8 cellular contexts compared by ENCODE assay signal in genomic region chr9:127423591-127423933, GRCh38. TPM values are rescaled to one million over a fixed set of nuclear protein-coding genes. Genes with fewer than 3 reads are reported as not detected.
A peak's percentile ranks its signal among the peaks of the same experiment; 100 is the strongest.
DNase-seq lines count a peak whose midpoint lies in the region; ATAC-seq, FAIRE-seq and TF ChIP-seq lines count a peak whose summit lies in the region.

No MANE protein-coding gene starts in this region.

- dilution Hi-C loops in endothelial cell of umbilical vein (cut with MboI; ENCODE audit: extremely low pct_ligation_motif_present, low sequenced_read_pairs): no loop called here

- H4K20me1 ChIP-seq in endothelial cell of umbilical vein (replicated peaks; ENCODE audit: control insufficient read depth, extremely low read depth, insufficient read depth, low read length): no peaks in the 10 kb centered on the region

- no peaks in the 10 kb centered on the region for H3K9me1 ChIP-seq in endothelial cell of umbilical vein (replicated peaks; ENCODE audit: control insufficient read depth, extremely low read depth, insufficient read depth, low read length)

- TF ChIP-seq POLR2A in NB4 (IDR thresholded peaks at IDR 0.05; ENCODE audit: extremely low read depth, insufficient read length) (no peak), endothelial cell of umbilical vein (IDR thresholded peaks at IDR 0.05; ENCODE audit: low read depth, low read length) (no peak)

- peak overlapping the region; percentile 99 for H3K27ac Mint-ChIP-seq in Caco-2 (ENCODE audit: unreplicated experiment)

- H3K27me3 ChIP-seq in Caco-2 (replicated peaks; ENCODE audit: control insufficient read depth, insufficient read depth, low read length): no peaks in the 10 kb centered on the region
- no peaks in the 10 kb centered on the region for H3K27me3 ChIP-seq in endothelial cell of umbilical vein (ENCODE audit: control insufficient read depth in 2 of 2, insufficient read depth in 2 of 2, low read length in 2 of 2)
- no peaks in the 10 kb centered on the region for H3K27me3 ChIP-seq in neutrophil

- no peaks in the 10 kb centered on the region for H3K9me3 Mint-ChIP-seq in Caco-2 (ENCODE audit: unreplicated experiment)

- CTCF ChIA-PET in Caco-2 (lab: Charles Lee): interaction anchor here (1.0 to 2.0 kb wide), 3 partner anchors 27 to 35 kb away, joined by 3 to 8 read pairs (median 5); partner anchors contain the start of gene SLC2A8
- CTCF ChIA-PET in endothelial cell of umbilical vein (lab: Charles Lee): interaction anchor here (0.8 to 1.9 kb wide), 6 partner anchors 8 to 209 kb away, joined by 3 to 11 read pairs (median 4); partner anchors contain the start of genes LRSAM1 and RPL12

- peaks cover 39% of the 10 kb centered on the region for H3K36me3 Mint-ChIP-seq in Caco-2 (ENCODE audit: insufficient read depth, unreplicated experiment)

- H2AFZ ChIP-seq in endothelial cell of umbilical vein (ENCODE audit: low read depth, low read length): peak overlapping the region; percentile 94

- H3K9me3 ChIP-seq in Caco-2 (no peaks in the 10 kb centered on the region), endothelial cell of umbilical vein (replicated peaks; ENCODE audit: control insufficient read depth, insufficient read depth, low read length) (no peaks in the 10 kb centered on the region), neutrophil (no peaks in the 10 kb centered on the region)

- POLR2A ChIA-PET in Caco-2 (lab: Charles Lee) (interaction anchor here (2.2 to 2.6 kb wide), 2 partner anchors 21 to 27 kb away, joined by 18 to 37 read pairs; partner anchors contain the start of gene SLC2A8), endothelial cell of umbilical vein (lab: Charles Lee) (interaction anchor here (0.5 to 1.4 kb wide), 2 partner anchors 14 to 199 kb away, joined by 3 to 5 read pairs; no protein-coding TSS in a partner anchor)

- peak overlapping the region; percentile 67 for H3K4me3 ChIP-seq in Caco-2 (ENCODE audit: low read depth, low read length)
- peak overlapping the region; percentile 86 for H3K4me3 ChIP-seq in NB4 (ENCODE audit: low read depth, low read length)
- H3K4me3 ChIP-seq in endothelial cell of umbilical vein (replicated peaks in 1 of 3; ENCODE audit: insufficient read depth in 1 of 3, low read depth in 1 of 3, low read length in 3 of 3): peak overlapping the region; percentile 54 to 90 (median 62)
- peak overlapping the region; percentile 85 to 92 for H3K4me3 ChIP-seq in neutrophil (ENCODE audit: low read depth in 1 of 2, low read length in 1 of 2)

- H3K4me3 Mint-ChIP-seq in Caco-2 (ENCODE audit: unreplicated experiment): peak overlapping the region; percentile 100

- DNase-seq in Caco-2 (no peak), NB4 (ENCODE audit: low read depth) (no peak), endothelial cell of umbilical vein (ENCODE audit: low read depth, low spot score) (no peak), NCI-H1417 treated with DMSO at 0.1 percent for 48 hours (lab: John Stamatoyannopoulos, UW) (no peak), iPS-NIHi11 (ENCODE audit: low spot score) (no peak)

- H3K36me3 ChIP-seq in Caco-2 (ENCODE audit: control insufficient read depth, insufficient read depth, low read length): no peaks in the 10 kb centered on the region
- peaks cover 0 to under 1% of the 10 kb centered on the region in 2 experiments for H3K36me3 ChIP-seq in endothelial cell of umbilical vein (ENCODE audit: control insufficient read depth in 2 of 2, extremely low read depth in 1 of 2, insufficient read depth in 2 of 2, low read length in 2 of 2)
- H3K36me3 ChIP-seq in neutrophil: peaks cover 2% of the 10 kb centered on the region

- BruUV-seq in Caco-2 (replicated peaks; lab: Mats Ljungman, UMichigan) (TSS peak; percentile 71), endothelial cell of umbilical vein (replicated peaks; lab: Mats Ljungman, UMichigan) (TSS peak; percentile 72)

- peak overlapping the region; percentile 97 for H3K4me2 ChIP-seq in endothelial cell of umbilical vein (ENCODE audit: insufficient read depth, low read length)

- FAIRE-seq in endothelial cell of umbilical vein (lab: Jason Lieb, UNC): no peak

- H3K9ac ChIP-seq in endothelial cell of umbilical vein (replicated peaks; ENCODE audit: extremely low read depth, insufficient read depth, low read length): peak overlapping the region; percentile 92

- peaks cover 42% of the 10 kb centered on the region for H3K79me2 ChIP-seq in endothelial cell of umbilical vein (ENCODE audit: control insufficient read depth, insufficient read depth, low read length)

- no peaks in the 10 kb centered on the region for H3K27me3 Mint-ChIP-seq in Caco-2 (ENCODE audit: insufficient read depth, unreplicated experiment)

- ATAC-seq in GM18868 (IDR thresholded peaks at IDR 0.05; ENCODE audit: unreplicated experiment) (no peak), GM21786 (IDR thresholded peaks at IDR 0.05; ENCODE audit: unreplicated experiment) (no peak)

- intact Hi-C loops in Caco-2 (cut with micrococcal nuclease; ENCODE audit: unreplicated experiment) (no loop called here), endothelial cell of umbilical vein (cut with micrococcal nuclease) (no loop called here)

- TF ChIP-seq CTCF in Caco-2 (IDR thresholded peaks at IDR 0.05; ENCODE audit: insufficient read depth in 1 of 2, low read depth in 1 of 2, low read length in 1 of 2, severe bottlenecking in 1 of 2, unreplicated experiment in 1 of 2) (no peak), NB4 (IDR thresholded peaks at IDR 0.05; ENCODE audit: low read depth, low read length) (no peak), endothelial cell of umbilical vein (IDR thresholded peaks at IDR 0.05; ENCODE audit: extremely low read depth in 1 of 2, insufficient read depth in 1 of 2, low read depth in 1 of 2, low read length in 2 of 2) (no peak), neutrophil (IDR thresholded peaks at IDR 0.05) (no peak)

- peak overlapping the region; percentile 79 for H3K27ac ChIP-seq in endothelial cell of umbilical vein (ENCODE audit: insufficient read depth, low read depth, low read length)
- H3K27ac ChIP-seq in neutrophil: peak overlapping the region; percentile 85

- peaks cover 17% of the 10 kb centered on the region for H3K4me1 Mint-ChIP-seq in Caco-2 (ENCODE audit: low read depth, unreplicated experiment)

- H3K4me1 ChIP-seq in Caco-2 (peaks cover 15% of the 10 kb centered on the region), endothelial cell of umbilical vein (ENCODE audit: control insufficient read depth, extremely low read depth, insufficient read depth, low read length) (peaks cover 25% of the 10 kb centered on the region), neutrophil (ENCODE audit: control insufficient read depth in 1 of 2, insufficient read depth in 1 of 2, low read depth in 1 of 2, low read length in 1 of 2) (peaks cover 25% of the 10 kb centered on the region in 2 experiments)

TF ChIP-seq in endothelial cell of umbilical vein, 7 proteins besides CTCF, POLR2A, EP300 and RAD21 (continues in another document):
- TF ChIP-seq MAX (IDR thresholded peaks at IDR 0.05; ENCODE audit: insufficient read depth, insufficient read length): no peak
- no peak for TF ChIP-seq FOS (IDR thresholded peaks at IDR 0.05; ENCODE audit: borderline replicate concordance, insufficient read depth, low read length)
- no peak for TF ChIP-seq GATA2 (IDR thresholded peaks at IDR 0.05; ENCODE audit: insufficient read depth, insufficient read length, low read depth, low read length)
- TF ChIP-seq MYC (IDR thresholded peaks at IDR 0.05; ENCODE audit: low read depth, low read length): no peak

RNA-seq across cellular contexts. Expression of gene ZNF79, which starts 0.6 kb away (rescaled TPM):
- total RNA-seq in Caco-2 (2022) (9.2 and 9.3 TPM in 2 replicates), endothelial cell of umbilical vein (8.9 and 10.6 TPM in 2 replicates)
- polyA plus RNA-seq in endothelial cell of umbilical vein: 6.1 and 6.3 TPM in 2 replicates
- polyA plus RNA-seq in endothelial cell of umbilical vein (2011; cell fraction: cytosol; rRNA removed): 6.9 and 8.1 TPM in 2 replicates
- polyA plus RNA-seq in endothelial cell of umbilical vein (2011; cell fraction: nucleus; rRNA removed): 20.1 and 21.6 TPM in 2 replicates
- 6.3 and 8.1 TPM in 2 replicates for polyA plus RNA-seq in endothelial cell of umbilical vein (2012)
- 13.3 and 15.3 TPM in 2 replicates for polyA minus RNA-seq in endothelial cell of umbilical vein
- polyA minus RNA-seq in endothelial cell of umbilical vein (2011; cell fraction: cytosol; rRNA and poly(A)+ RNA removed): 7.9 TPM
- 7.6 and 8.2 TPM in 2 replicates for polyA minus RNA-seq in endothelial cell of umbilical vein (2011; cell fraction: nucleus; rRNA and poly(A)+ RNA removed)

RNA-seq across cellular contexts. Expression of gene SLC2A8, which starts 26.6 kb away (rescaled TPM):
- total RNA-seq in Caco-2 (2022): 141 and 144 TPM in 2 replicates
- 17.0 and 19.3 TPM in 2 replicates for total RNA-seq in endothelial cell of umbilical vein
- 26.1 and 33.5 TPM in 2 replicates for polyA plus RNA-seq in endothelial cell of umbilical vein
- 13.7 and 16.7 TPM in 2 replicates for polyA plus RNA-seq in endothelial cell of umbilical vein (2011; cell fraction: cytosol; rRNA removed)
- 24.4 and 33.0 TPM in 2 replicates for polyA plus RNA-seq in endothelial cell of umbilical vein (2011; cell fraction: nucleus; rRNA removed)
- polyA plus RNA-seq in endothelial cell of umbilical vein (2012): 10.9 and 15.6 TPM in 2 replicates
- polyA minus RNA-seq in endothelial cell of umbilical vein: 9.5 and 15.3 TPM in 2 replicates
- polyA minus RNA-seq in endothelial cell of umbilical vein (2011; cell fraction: cytosol; rRNA and poly(A)+ RNA removed): 18.9 TPM
- 9.1 and 10.6 TPM in 2 replicates for polyA minus RNA-seq in endothelial cell of umbilical vein (2011; cell fraction: nucleus; rRNA and poly(A)+ RNA removed)

RNA-seq across cellular contexts. Expression of gene RPL12, which starts 27.6 kb away (rescaled TPM):
- total RNA-seq in Caco-2 (2022) (1,592 and 1,641 TPM in 2 replicates), endothelial cell of umbilical vein (1,231 and 1,361 TPM in 2 replicates)
- polyA plus RNA-seq in endothelial cell of umbilical vein: 2,140 and 3,007 TPM in 2 replicates
- 2,997 and 3,263 TPM in 2 replicates for polyA plus RNA-seq in endothelial cell of umbilical vein (2011; cell fraction: cytosol; rRNA removed)
- polyA plus RNA-seq in endothelial cell of umbilical vein (2011; cell fraction: nucleus; rRNA removed): 604 and 667 TPM in 2 replicates
- polyA plus RNA-seq in endothelial cell of umbilical vein (2012): 1,827 and 2,215 TPM in 2 replicates
- 431 and 482 TPM in 2 replicates for polyA minus RNA-seq in endothelial cell of umbilical vein
- 1,395 TPM for polyA minus RNA-seq in endothelial cell of umbilical vein (2011; cell fraction: cytosol; rRNA and poly(A)+ RNA removed)
- 81.6 and 96.0 TPM in 2 replicates for polyA minus RNA-seq in endothelial cell of umbilical vein (2011; cell fraction: nucleus; rRNA and poly(A)+ RNA removed)

RNA-seq across cellular contexts. Expression of gene LRSAM1, which starts 27.7 kb away (rescaled TPM):
- total RNA-seq in Caco-2 (2022) (25.8 and 26.2 TPM in 2 replicates), endothelial cell of umbilical vein (18.5 and 18.9 TPM in 2 replicates)
- polyA plus RNA-seq in endothelial cell of umbilical vein: 10.8 and 12.6 TPM in 2 replicates
- 6.9 and 8.6 TPM in 2 replicates for polyA plus RNA-seq in endothelial cell of umbilical vein (2011; cell fraction: cytosol; rRNA removed)
- 27.9 and 32.9 TPM in 2 replicates for polyA plus RNA-seq in endothelial cell of umbilical vein (2011; cell fraction: nucleus; rRNA removed)
- polyA plus RNA-seq in endothelial cell of umbilical vein (2012): 12.9 and 18.9 TPM in 2 replicates
- 9.7 and 13.4 TPM in 2 replicates for polyA minus RNA-seq in endothelial cell of umbilical vein
- 6.0 TPM for polyA minus RNA-seq in endothelial cell of umbilical vein (2011; cell fraction: cytosol; rRNA and poly(A)+ RNA removed)
- 16.4 and 17.8 TPM in 2 replicates for polyA minus RNA-seq in endothelial cell of umbilical vein (2011; cell fraction: nucleus; rRNA and poly(A)+ RNA removed)
